Comparison of ENCODE assay signal across 1 cellular context in genomic region chr15:80924278-80924677, GRCh38.
TF ChIP-seq lines count a peak whose summit lies in the region.

No MANE protein-coding gene starts in this region.

TF ChIP-seq in SK-N-SH, 30 proteins besides CTCF, POLR2A, EP300 and RAD21 (continued from another document):
- TF ChIP-seq IRF3 (IDR thresholded peaks at IDR 0.05; ENCODE audit: low read depth, low read length) (no peak), MXI1 (IDR thresholded peaks at IDR 0.05; ENCODE audit: low read depth, low read length) (no peak), CHD2 (IDR thresholded peaks at IDR 0.05; ENCODE audit: low read length, partially characterized antibody) (no peak), RXRA (IDR thresholded peaks at IDR 0.05; ENCODE audit: borderline replicate concordance, low read depth) (no peak), MEF2A (IDR thresholded peaks at IDR 0.05; ENCODE audit: borderline replicate concordance, low read depth) (no peak), RFX5 (IDR thresholded peaks at IDR 0.05; ENCODE audit: low read length) (no peak), SMC3 (IDR thresholded peaks at IDR 0.05; ENCODE audit: low read depth, low read length) (no peak), FOSL2 (IDR thresholded peaks at IDR 0.05; ENCODE audit: borderline replicate concordance, low read depth) (no peak), GABPA (IDR thresholded peaks at IDR 0.05; ENCODE audit: low read depth) (no peak)
